In the genomic region with DNA sequence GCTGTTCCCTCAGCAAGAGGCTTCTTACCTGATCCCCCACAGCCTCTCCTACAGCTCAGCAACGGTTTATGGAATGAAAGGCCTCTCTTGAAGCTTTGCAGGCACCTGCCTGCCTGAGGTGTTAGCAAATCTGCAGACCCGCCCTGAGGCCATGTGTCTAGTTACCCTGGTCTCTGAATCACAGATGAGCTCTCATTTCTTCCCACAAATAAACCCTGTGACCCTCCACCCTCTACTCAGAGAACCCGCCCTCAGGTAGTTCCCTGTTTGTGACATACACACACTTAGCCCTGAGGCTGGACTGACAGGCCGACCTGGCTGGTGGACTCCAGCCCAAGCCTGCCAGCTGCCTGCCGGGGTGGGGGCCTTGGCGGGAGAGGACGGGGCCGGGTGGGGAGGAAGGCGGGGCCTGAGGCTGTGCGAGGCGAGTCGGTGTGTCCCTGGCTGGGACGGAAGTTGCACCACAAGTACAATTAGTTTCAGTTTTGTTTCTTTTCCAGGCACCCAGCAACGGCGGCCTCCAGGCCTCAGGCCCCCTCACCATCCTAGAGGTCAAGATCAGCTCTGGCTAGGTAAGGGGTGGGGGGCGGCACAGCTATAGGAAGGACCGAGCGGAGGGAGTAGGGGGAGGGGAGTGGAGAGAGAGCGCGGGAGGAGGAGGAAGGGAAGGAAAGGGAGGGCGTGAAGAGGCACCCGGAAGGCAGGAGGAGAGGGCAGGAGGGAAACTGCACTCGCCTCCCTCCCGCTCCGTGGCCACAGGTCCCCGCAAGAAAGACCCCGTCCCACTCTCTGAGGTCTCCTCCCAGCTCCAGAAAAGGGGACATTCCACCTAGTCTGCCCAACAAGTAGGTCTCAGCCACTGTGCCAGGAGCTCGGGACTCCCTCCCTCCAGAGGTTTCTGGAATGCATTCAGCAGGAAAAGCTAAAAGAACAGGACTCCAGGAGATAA, we compare ENCODE assay signal across 8 cellular contexts. TPM values are rescaled to one million over a fixed set of nuclear protein-coding genes. Genes with fewer than 3 reads are reported as not detected.
DNase-seq lines count a peak whose midpoint lies in the region; ATAC-seq and TF ChIP-seq lines count a peak whose summit lies in the region.

A gene with protein sequence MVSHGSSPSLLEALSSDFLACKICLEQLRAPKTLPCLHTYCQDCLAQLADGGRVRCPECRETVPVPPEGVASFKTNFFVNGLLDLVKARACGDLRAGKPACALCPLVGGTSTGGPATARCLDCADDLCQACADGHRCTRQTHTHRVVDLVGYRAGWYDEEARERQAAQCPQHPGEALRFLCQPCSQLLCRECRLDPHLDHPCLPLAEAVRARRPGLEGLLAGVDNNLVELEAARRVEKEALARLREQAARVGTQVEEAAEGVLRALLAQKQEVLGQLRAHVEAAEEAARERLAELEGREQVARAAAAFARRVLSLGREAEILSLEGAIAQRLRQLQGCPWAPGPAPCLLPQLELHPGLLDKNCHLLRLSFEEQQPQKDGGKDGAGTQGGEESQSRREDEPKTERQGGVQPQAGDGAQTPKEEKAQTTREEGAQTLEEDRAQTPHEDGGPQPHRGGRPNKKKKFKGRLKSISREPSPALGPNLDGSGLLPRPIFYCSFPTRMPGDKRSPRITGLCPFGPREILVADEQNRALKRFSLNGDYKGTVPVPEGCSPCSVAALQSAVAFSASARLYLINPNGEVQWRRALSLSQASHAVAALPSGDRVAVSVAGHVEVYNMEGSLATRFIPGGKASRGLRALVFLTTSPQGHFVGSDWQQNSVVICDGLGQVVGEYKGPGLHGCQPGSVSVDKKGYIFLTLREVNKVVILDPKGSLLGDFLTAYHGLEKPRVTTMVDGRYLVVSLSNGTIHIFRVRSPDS (plus strand): TSS at position 482 of the 949 bp plus-strand sequence. CDS start 1,832 bp downstream, outside the sequence.

- no peaks in the 10 kb centered on the region for H3K27me3 Mint-ChIP-seq in activated naive CD4-positive, alpha-beta T cell treated with anti-CD3 and anti-CD28 coated beads for 36 hours (ENCODE audit: low read depth)
- no peaks in the 10 kb centered on the region for H3K27me3 Mint-ChIP-seq in osteocyte (ENCODE audit: unreplicated experiment)

- peak within 1 kb of the TSS; percentile 98 for H2AFZ ChIP-seq in Karpas-422 (ENCODE audit: low read length)

- DNase-seq in DMS53 (lab: John Stamatoyannopoulos, UW): peak; percentile 94
- peak; percentile 89 for DNase-seq in Karpas-422
- DNase-seq in SK-N-DZ (ENCODE audit: low spot score): peak; percentile 50
- peak; percentile 85 for DNase-seq in activated naive CD4-positive, alpha-beta T cell treated with anti-CD3 and anti-CD28 coated beads for 36 hours
- peak; percentile 77 for DNase-seq in globus pallidus (ENCODE audit: low spot score)
- peak; percentile 94 for DNase-seq in osteocyte (ENCODE audit: extremely low spot score, unreplicated experiment)
- DNase-seq in testis: peak; percentile 91

- no peaks in the 10 kb centered on the region for H3K9me3 ChIP-seq in Karpas-422 (ENCODE audit: low read length)
- no peaks in the 10 kb centered on the region for H3K9me3 ChIP-seq in testis

- peak within 1 kb of the TSS; percentile 99 for H3K27ac Mint-ChIP-seq in activated naive CD4-positive, alpha-beta T cell treated with anti-CD3 and anti-CD28 coated beads for 36 hours
- peak within 1 kb of the TSS; percentile 99 for H3K27ac Mint-ChIP-seq in osteocyte (ENCODE audit: unreplicated experiment)

- no peaks in the 10 kb centered on the region for H4K20me1 ChIP-seq in Karpas-422 (ENCODE audit: insufficient read depth, low read depth, low read length)

- H3K27me3 ChIP-seq in Karpas-422 (ENCODE audit: low read length) (no peaks in the 10 kb centered on the region), testis (no peaks in the 10 kb centered on the region)

- TF ChIP-seq POLR2A in testis (IDR thresholded peaks at IDR 0.05): no peak

- H3K27ac ChIP-seq in Karpas-422 (ENCODE audit: low read length): peak within 1 kb of the TSS; percentile 45; the same call in 1 of the 2 replicates
- peak within 1 kb of the TSS; percentile 89 to 93 for H3K27ac ChIP-seq in testis

- no peak for TF ChIP-seq CTCF in osteocyte (IDR thresholded peaks at IDR 0.05)
- TF ChIP-seq CTCF in testis (IDR thresholded peaks at IDR 0.05): no peak

- peaks cover 19% of the 10 kb centered on the region for H3K36me3 Mint-ChIP-seq in activated naive CD4-positive, alpha-beta T cell treated with anti-CD3 and anti-CD28 coated beads for 36 hours (ENCODE audit: low read depth)
- no peaks in the 10 kb centered on the region for H3K36me3 Mint-ChIP-seq in osteocyte (ENCODE audit: unreplicated experiment)

- H3K4me3 Mint-ChIP-seq in activated naive CD4-positive, alpha-beta T cell treated with anti-CD3 and anti-CD28 coated beads for 36 hours: peak within 1 kb of the TSS; percentile 99
- H3K4me3 Mint-ChIP-seq in osteocyte (ENCODE audit: unreplicated experiment): peak within 1 kb of the TSS; percentile 95

- no peaks in the 10 kb centered on the region for H3K9me2 ChIP-seq in Karpas-422 (replicated peaks; ENCODE audit: insufficient read depth, low read length)

- ATAC-seq in GM21717 (IDR thresholded peaks at IDR 0.05; ENCODE audit: unreplicated experiment): peak; percentile 67

- H3K9ac ChIP-seq in Karpas-422 (ENCODE audit: low read length): peak within 1 kb of the TSS; percentile 96

- H3K4me1 Mint-ChIP-seq in activated naive CD4-positive, alpha-beta T cell treated with anti-CD3 and anti-CD28 coated beads for 36 hours (ENCODE audit: low read depth): peaks cover 33% of the 10 kb centered on the region
- peaks cover 27% of the 10 kb centered on the region for H3K4me1 Mint-ChIP-seq in osteocyte (ENCODE audit: unreplicated experiment)

- H3K79me2 ChIP-seq in Karpas-422 (ENCODE audit: low read length): peaks cover 21% of the 10 kb centered on the region

- H3K36me3 ChIP-seq in Karpas-422 (ENCODE audit: insufficient read depth, low read length) (no peaks in the 10 kb centered on the region), testis (ENCODE audit: low read depth, missing control alignments) (no peaks in the 10 kb centered on the region)

- no peaks in the 10 kb centered on the region for H3K9me3 Mint-ChIP-seq in activated naive CD4-positive, alpha-beta T cell treated with anti-CD3 and anti-CD28 coated beads for 36 hours
- no peaks in the 10 kb centered on the region for H3K9me3 Mint-ChIP-seq in osteocyte (ENCODE audit: unreplicated experiment)

- WGBS in testis, 2 donors: 1 to 4% methylated on average over 26 to 28 of the region's 28 CpGs

- CTCF ChIA-PET in activated naive CD4-positive, alpha-beta T cell treated with anti-CD3 and anti-CD28 coated beads for 36 hours (lab: Charles Lee): interaction anchor here (0.7 to 1.7 kb wide), 7 partner anchors 9 to 195 kb away, joined by 3 to 8 read pairs (median 4); a partner anchor contains a TSS

- H3K4me1 ChIP-seq in Karpas-422 (ENCODE audit: low read length): peaks cover 16% of the 10 kb centered on the region
- peaks cover 16% of the 10 kb centered on the region for H3K4me1 ChIP-seq in testis

- intact Hi-C loops in activated naive CD4-positive, alpha-beta T cell treated with anti-CD3 and anti-CD28 coated beads for 36 hours (cut with micrococcal nuclease): loop anchor here (1.0 to 2.0 kb wide), 3 partner anchors 53 to 168 kb away; no protein-coding TSS in a partner anchor
- intact Hi-C loops in testis (cut with DNase I; ENCODE audit: low total_unique reads): no loop called here

- peak within 1 kb of the TSS; percentile 88 for H3K4me2 ChIP-seq in Karpas-422 (ENCODE audit: low read depth, low read length, poor library complexity, severe bottlenecking)

- peak within 1 kb of the TSS; percentile 98 for H3K4me3 ChIP-seq in Karpas-422 (ENCODE audit: low read length)
- peak within 1 kb of the TSS; percentile 50 to 83 for H3K4me3 ChIP-seq in testis

RNA-seq across cellular contexts. Expression of the gene that starts here (rescaled TPM):
- 8.1 and 14.0 TPM in 2 replicates for total RNA-seq in Karpas-422 (2014; rRNA removed; shearing (Covaris generic); ENCODE audit: low replicate concordance)
- polyA plus RNA-seq in SK-N-DZ (2014; cell fraction: cytosol; rRNA removed): 0.80 and 1.2 TPM in 2 replicates
- polyA plus RNA-seq in SK-N-DZ (2014; cell fraction: nucleus; rRNA removed): 0.45 and 0.71 TPM in 2 replicates
- 10 to 100 TPM; 41.4 to 41.7 TPM for total RNA-seq in activated naive CD4-positive, alpha-beta T cell treated with anti-CD3 and anti-CD28 coated beads for 36 hours
- 36.5 and 42.2 TPM in 2 replicates for total RNA-seq in osteocyte
- 10 to 100 TPM; 15.3 to 20.4 TPM for total RNA-seq in testis
- polyA plus RNA-seq in testis (ENCODE audit: insufficient read depth, low read depth, low replicate concordance): 8.7 TPM

Comparison
In these comparisons a context has a peak if more than half of its experiments do, and no peak if none do; other contexts are left out.
1. Peak in every context shown above with its lines: DNase-seq, ATAC-seq, H3K4me3 ChIP-seq and H3K27ac ChIP-seq.